8 cellular contexts compared by ENCODE assay signal in the genomic region with DNA sequence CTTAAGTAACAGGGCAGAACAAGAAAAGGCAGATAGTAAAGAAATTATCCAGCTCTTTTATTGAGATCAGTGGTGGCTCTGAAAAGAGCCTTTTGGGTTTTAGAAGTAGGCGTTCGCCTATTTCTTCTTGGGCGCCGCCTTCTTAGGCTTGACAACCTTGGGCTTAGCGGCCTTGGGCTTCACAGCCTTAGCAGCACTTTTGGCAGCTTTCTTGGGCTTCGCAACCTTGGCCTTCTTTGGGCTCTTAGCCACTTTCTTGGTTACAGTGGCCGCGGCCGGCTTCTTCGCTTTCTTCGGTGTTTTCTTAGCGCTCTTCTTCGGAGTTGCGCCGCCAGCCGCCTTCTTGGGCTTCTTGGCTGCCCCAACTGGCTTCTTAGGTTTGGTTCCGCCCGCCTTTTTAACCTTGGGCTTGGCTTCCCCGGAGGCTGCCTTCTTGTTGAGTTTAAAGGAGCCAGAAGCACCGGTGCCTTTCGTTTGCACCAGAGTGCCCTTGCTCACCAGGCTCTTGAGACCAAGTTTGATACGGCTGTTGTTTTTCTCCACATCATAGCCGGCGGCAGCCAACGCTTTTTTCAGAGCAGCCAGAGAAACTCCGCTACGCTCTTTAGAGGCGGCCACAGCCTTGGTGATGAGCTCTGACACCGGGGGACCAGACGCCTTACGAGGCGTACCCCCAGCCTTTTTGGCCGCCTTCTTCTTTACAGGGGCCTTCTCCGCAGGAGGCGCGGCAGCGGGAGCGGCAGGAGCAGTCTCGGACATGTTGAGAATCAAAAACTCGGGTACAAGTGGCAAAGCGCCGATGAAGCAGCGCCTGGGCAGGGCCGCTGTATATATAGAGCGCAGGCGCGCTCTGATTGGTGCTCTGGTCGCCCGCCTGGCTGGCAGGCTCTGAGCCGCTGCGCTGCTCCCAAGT.
DNase-seq lines count a peak whose midpoint lies in the region; ATAC-seq and TF ChIP-seq lines count a peak whose summit lies in the region.

No MANE protein-coding gene starts in this region.

- H3K4me3 ChIP-seq in choroid plexus epithelial cell (ENCODE audit: low read depth, low read length), result peak overlapping the region; percentile 80

- ATAC-seq in GM19043 (IDR thresholded peaks at IDR 0.05; ENCODE audit: low read depth, unreplicated experiment) (peak; percentile 79), HG03354 (IDR thresholded peaks at IDR 0.05; ENCODE audit: poor library complexity, severe bottlenecking, unreplicated experiment) (peak; percentile 77)

- TF ChIP-seq CTCF in choroid plexus epithelial cell (conservative IDR thresholded peaks at IDR 0.05; ENCODE audit: low read depth, low read length), result no peak

- DNase-seq in AML-193 (lab: John Stamatoyannopoulos, UW), result peak; percentile 91 to 96
- DNase-seq in NCI-H446 (lab: John Stamatoyannopoulos, UW), result peak; percentile 89 to 94
- peak; percentile 90 for DNase-seq in activated CD4-positive, CD25-positive, alpha-beta regulatory T cell treated with anti-CD3 and anti-CD28 coated beads, Interleukin-2, amount 50 U/mL, for 72 hours
- DNase-seq in choroid plexus epithelial cell (ENCODE audit: low read depth), result peak; percentile 95
- peak; percentile 92 for DNase-seq in kidney tubule cell (ENCODE audit: low spot score)
- peak; percentile 47 to 55 for DNase-seq in stimulated activated CD4-positive, alpha-beta T cell treated with anti-CD3 and anti-CD28 coated beads, Interleukin-1b, Interleukin-23, amount 100 ng/mL, for 1 hour (ENCODE audit: low read depth in 2 of 2)

Comparison
In these comparisons a context has a peak if more than half of its experiments do, and no peak if none do; other contexts are left out.
1. Peak in every context shown above with its lines: DNase-seq, ATAC-seq and H3K4me3 ChIP-seq.